In genomic region chr16:61480250-61480649, GRCh38 we compare ENCODE assay signal across 29 cellular contexts.
"Had no signal": no experiment of that assay in that cellular context is flagged by ENCODE, and none has a peak within 500 bp of the region (broad histone marks: within the 10 kb centered on the region; RNA-seq: fewer than 3 reads in every experiment).

No MANE protein-coding gene starts in this region.

- FAIRE-seq: urothelium cell line had no signal

- H3K36me3 ChIP-seq: stomach, suprapubic skin, thoracic aorta, thyroid gland, tibial artery, tibial nerve, transverse colon, upper lobe of left lung, upper lobe of right lung, uterus, vagina had no signal

- DNase-seq: stimulated activated CD4-positive, alpha-beta T cell treated with anti-CD3 and anti-CD28 coated beads, Interleukin-2, amount 100 ng/mL, for 48 hours; stimulated activated CD4-positive, alpha-beta T cell treated with anti-CD3 and anti-CD28 coated beads, Interleukin-4, amount 100 ng/mL, for 1 hour; stimulated activated CD4-positive, alpha-beta T cell treated with anti-CD3 and anti-CD28 coated beads, Interleukin-4, amount 100 ng/mL, for 24 hours; stimulated activated CD4-positive, alpha-beta T cell treated with anti-CD3 and anti-CD28 coated beads, Interleukin-4, amount 100 ng/mL, for 4 hours; stimulated activated CD8-positive, alpha-beta memory T cell treated with anti-CD3 and anti-CD28 coated beads, Interleukin-4, amount 100 ng/mL, for 48 hours; stimulated activated naive B cell treated with anti-CD40 and anti-IgM and Interleukin-4, amounts not matched to agents 10 μg/mL and 1 μg/mL and 100 μg/mL, for 72 hours; stimulated activated naive CD4-positive, alpha-beta T cell; stimulated activated naive CD4-positive, alpha-beta T cell treated with Interleukin-2 at 50 U/mL for 16 hours; stimulated activated naive CD8-positive, alpha-beta T cell treated with anti-CD3 and anti-CD28 coated beads, Interleukin-15, amount 100 ng/mL, for 72 hours; stimulated activated naive CD8-positive, alpha-beta T cell treated with anti-CD3 and anti-CD28 coated beads, Interleukin-15, Interleukin-2, amounts not matched to agents 100 U/mL and 50 U/mL, for 24 hours; stomach; substantia nigra; testis; thyroid gland; tibial artery; transverse colon; trophoblast cell; upper lobe of left lung; upper lobe of right lung; uterus had no signal

- H3K27ac Mint-ChIP-seq: stimulated activated effector memory CD8-positive, alpha-beta T cell treated with anti-CD3 and anti-CD28 coated beads, Interleukin-12 subunit alpha, Interleukin-12 subunit beta, amount 100 ng/mL, for 72 hours; stimulated activated memory B cell treated with anti-CD40 and anti-IgM and Interleukin-4, amounts not matched to agents 10 μg/mL and 1 μg/mL and 100 μg/mL, for 72 hours; stimulated activated naive B cell treated with anti-CD40 and anti-IgM and Interleukin-4, amounts not matched to agents 10 μg/mL and 1 μg/mL and 100 μg/mL, for 72 hours; stimulated activated naive CD8-positive, alpha-beta T cell treated with anti-CD3 and anti-CD28 coated beads, Interleukin-15, amount 100 ng/mL, for 72 hours; stimulated activated naive CD8-positive, alpha-beta T cell treated with anti-CD3 and anti-CD28 coated beads, Interleukin-15, Interleukin-2, amounts not matched to agents 100 ng/mL and 50 ng/mL, for 24 hours; type B pancreatic cell had no signal

- ATAC-seq: stimulated activated effector memory CD8-positive, alpha-beta T cell treated with anti-CD3 and anti-CD28 coated beads, Interleukin-12 subunit alpha, Interleukin-12 subunit beta, amount 100 ng/mL, for 72 hours; stimulated activated memory B cell treated with anti-CD40 and anti-IgM and Interleukin-4, amounts not matched to agents 10 μg/mL and 1 μg/mL and 100 μg/mL, for 72 hours; stimulated activated naive B cell treated with anti-CD40 and anti-IgM and Interleukin-4, amounts not matched to agents 10 μg/mL and 1 μg/mL and 100 μg/mL, for 72 hours; stimulated activated naive CD8-positive, alpha-beta T cell treated with anti-CD3 and anti-CD28 coated beads, Interleukin-15, amount 100 ng/mL, for 72 hours; stimulated activated naive CD8-positive, alpha-beta T cell treated with anti-CD3 and anti-CD28 coated beads, Interleukin-15, Interleukin-2, amounts not matched to agents 100 U/mL and 50 U/mL, for 24 hours; upper lobe of right lung had no signal

- H3K27me3 Mint-ChIP-seq: stimulated activated memory B cell treated with anti-CD40 and anti-IgM and Interleukin-4, amounts not matched to agents 10 μg/mL and 1 μg/mL and 100 μg/mL, for 72 hours; stimulated activated naive B cell treated with anti-CD40 and anti-IgM and Interleukin-4, amounts not matched to agents 10 μg/mL and 1 μg/mL and 100 μg/mL, for 72 hours; stimulated activated naive CD8-positive, alpha-beta T cell treated with anti-CD3 and anti-CD28 coated beads, Interleukin-15, amount 100 ng/mL, for 72 hours; stimulated activated naive CD8-positive, alpha-beta T cell treated with anti-CD3 and anti-CD28 coated beads, Interleukin-15, Interleukin-2, amounts not matched to agents 100 ng/mL and 50 ng/mL, for 24 hours; type B pancreatic cell had no signal

- H3K9me3 ChIP-seq: testis, thoracic aorta, thyroid gland, tibial artery, upper lobe of left lung, upper lobe of right lung, uterus, vagina had no signal

- H3K4me1 ChIP-seq: stomach, suprapubic skin, testis, thyroid gland, tibial artery, tibial nerve, transverse colon, upper lobe of left lung, upper lobe of right lung, uterus, vagina had no signal

- H3K4me1 Mint-ChIP-seq: stimulated activated effector memory CD8-positive, alpha-beta T cell treated with anti-CD3 and anti-CD28 coated beads, Interleukin-12 subunit alpha, Interleukin-12 subunit beta, amount 100 ng/mL, for 72 hours; stimulated activated memory B cell treated with anti-CD40 and anti-IgM and Interleukin-4, amounts not matched to agents 10 μg/mL and 1 μg/mL and 100 μg/mL, for 72 hours; stimulated activated naive B cell treated with anti-CD40 and anti-IgM and Interleukin-4, amounts not matched to agents 10 μg/mL and 1 μg/mL and 100 μg/mL, for 72 hours; stimulated activated naive CD8-positive, alpha-beta T cell treated with anti-CD3 and anti-CD28 coated beads, Interleukin-15, amount 100 ng/mL, for 72 hours had no signal

- H3K36me3 Mint-ChIP-seq: stimulated activated effector memory CD8-positive, alpha-beta T cell treated with anti-CD3 and anti-CD28 coated beads, Interleukin-12 subunit alpha, Interleukin-12 subunit beta, amount 100 ng/mL, for 72 hours; stimulated activated memory B cell treated with anti-CD40 and anti-IgM and Interleukin-4, amounts not matched to agents 10 μg/mL and 1 μg/mL and 100 μg/mL, for 72 hours; stimulated activated naive B cell treated with anti-CD40 and anti-IgM and Interleukin-4, amounts not matched to agents 10 μg/mL and 1 μg/mL and 100 μg/mL, for 72 hours; type B pancreatic cell had no signal

- H3K27me3 ChIP-seq: stomach, suprapubic skin, testis, thyroid gland, tibial artery, tibial nerve, transverse colon, upper lobe of left lung, upper lobe of right lung, uterus, vagina had no signal

- H3K4me3 ChIP-seq: stomach, suprapubic skin, testis, thoracic aorta, thyroid gland, tibial artery, tibial nerve, transverse colon, upper lobe of left lung, upper lobe of right lung, uterus, vagina had no signal

- H3K4me3 Mint-ChIP-seq: stimulated activated effector memory CD8-positive, alpha-beta T cell treated with anti-CD3 and anti-CD28 coated beads, Interleukin-12 subunit alpha, Interleukin-12 subunit beta, amount 100 ng/mL, for 72 hours; stimulated activated memory B cell treated with anti-CD40 and anti-IgM and Interleukin-4, amounts not matched to agents 10 μg/mL and 1 μg/mL and 100 μg/mL, for 72 hours; stimulated activated naive B cell treated with anti-CD40 and anti-IgM and Interleukin-4, amounts not matched to agents 10 μg/mL and 1 μg/mL and 100 μg/mL, for 72 hours; stimulated activated naive CD8-positive, alpha-beta T cell treated with anti-CD3 and anti-CD28 coated beads, Interleukin-15, amount 100 ng/mL, for 72 hours; stimulated activated naive CD8-positive, alpha-beta T cell treated with anti-CD3 and anti-CD28 coated beads, Interleukin-15, Interleukin-2, amounts not matched to agents 100 ng/mL and 50 ng/mL, for 24 hours; type B pancreatic cell had no signal

- H3K27ac ChIP-seq: stomach, suprapubic skin, testis, thoracic aorta, thyroid gland, tibial artery, tibial nerve, transverse colon, upper lobe of left lung, upper lobe of right lung, uterus, vagina had no signal
